Comparison of ENCODE assay signal across 16 cellular contexts in the genomic region with DNA sequence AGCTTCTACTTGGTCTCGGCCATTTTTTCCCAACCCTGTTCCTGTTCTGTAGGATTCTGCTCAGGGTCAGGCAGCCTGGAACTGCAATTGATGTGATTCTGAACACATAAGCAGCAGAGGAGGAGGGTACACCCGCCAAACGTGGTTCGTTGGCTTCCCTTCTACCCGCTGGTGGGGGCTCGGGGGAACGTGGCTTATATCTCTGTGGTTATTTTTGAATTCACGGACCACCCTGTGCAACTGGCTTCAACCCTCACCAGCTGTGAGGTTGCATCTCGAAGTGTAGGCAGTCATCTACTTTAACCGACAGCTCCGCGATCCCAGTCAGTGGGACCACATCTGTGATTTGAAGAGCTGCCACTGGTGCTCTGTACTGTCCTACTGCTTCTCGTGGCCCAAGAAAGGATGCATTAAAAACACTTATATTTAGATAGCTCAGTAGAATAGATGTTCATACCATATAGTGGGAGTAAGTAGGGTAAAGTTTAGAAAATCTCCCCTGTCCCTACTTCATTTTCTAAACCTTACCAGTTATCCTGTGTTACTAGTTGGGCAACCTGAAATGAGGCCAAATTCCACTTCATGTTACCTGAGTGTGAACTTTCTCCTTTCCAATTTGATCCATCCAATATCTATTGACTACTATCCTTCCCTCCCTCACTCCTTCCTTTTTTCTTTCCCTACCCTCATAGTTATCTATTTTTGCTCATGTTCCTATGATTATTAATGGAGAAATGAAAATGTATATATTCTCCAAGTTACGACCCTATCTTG.
DNase-seq lines count a peak whose midpoint lies in the region; ATAC-seq, FAIRE-seq and TF ChIP-seq lines count a peak whose summit lies in the region.
"Had no signal": no experiment of that assay in that cellular context is flagged by ENCODE, and none has a peak within 500 bp of the region (broad histone marks: within the 10 kb centered on the region; RNA-seq: fewer than 3 reads in every experiment).

No MANE protein-coding gene starts in this region.

- intact Hi-C loops in HepG2 (cut with micrococcal nuclease; ENCODE audit: unreplicated experiment) = loop anchor here (2.0 kb wide), 1 partner anchor 69 kb away; no protein-coding TSS in a partner anchor
- intact Hi-C loops in right lobe of liver (cut with DNase I) = loop anchor here in 1 of 2 donors (10.0 kb wide), 1 partner anchor 163 kb away; no protein-coding TSS in a partner anchor

- H3K79me2 ChIP-seq in HepG2 (ENCODE audit: insufficient read depth, low read length) = peaks cover 6% of the 10 kb centered on the region

- peak overlapping the region in 1 of 5 donors; percentile 20 for H3K4me3 Mint-ChIP-seq in immature natural killer cell

- POLR2A ChIA-PET in HepG2 (lab: Yijun Ruan, JAX) = interaction anchor here (1.3 to 3.9 kb wide), 7 partner anchors 13 to 165 kb away, joined by 3 to 41 read pairs (median 10); partner anchors contain the start of gene BCOR

- in situ Hi-C loops in HepG2 (cut with HindIII; ENCODE audit: extremely low pct_ligation_motif_present, low pct_unique_long_range_greater_than_20kb) = no loop called here
- in situ Hi-C loops in ACHN (cut with HindIII; ENCODE audit: low pct_ligation_motif_present, low pct_unique_long_range_greater_than_20kb, low sequenced_read_pairs) = no loop called here

- H3K4me2 ChIP-seq in HepG2 (ENCODE audit: low read depth, low read length) = no peak overlapping the region

- CTCF ChIA-PET in HepG2 (lab: Yijun Ruan, JAX; ENCODE audit: low intra/inter-chr PET ratio, low total read pairs) = no interaction called here

- TF ChIP-seq CTCF in HepG2 (CRISPR knock-in tag; IDR thresholded peaks at IDR 0.05) = no peak
- TF ChIP-seq CTCF in right lobe of liver (IDR thresholded peaks at IDR 0.05) = no peak
- no peak for TF ChIP-seq CTCF in tibial nerve (IDR thresholded peaks at IDR 0.05)

- peaks cover 10 to 34% (median 33%) of the 10 kb centered on the region in 3 donors for H3K27me3 Mint-ChIP-seq in immature natural killer cell (ENCODE audit: low read depth in 3 of 3)

- no peaks in the 10 kb centered on the region for H3K36me3 Mint-ChIP-seq in immature natural killer cell

- 75% methylated on average over 7 of the region's 14 CpGs for WGBS in HepG2 (ENCODE audit: low lambda C conversion rate)
- WGBS in right lobe of liver (ENCODE audit: insufficient coverage, low coverage, low lambda C conversion rate, missing lambda C conversion rate) = 50% methylated on average over 10 of the region's 14 CpGs
- 68 to 69% methylated on average over 8 to 14 of the region's 14 CpGs for WGBS in tibial nerve, 2 donors

- no TSS peak for BruUV-seq in HepG2 (replicated peaks; lab: Mats Ljungman, UMichigan)

- H3K36me3 ChIP-seq in HepG2 (replicated peaks in 1 of 2; ENCODE audit: control insufficient read depth in 1 of 2, insufficient read depth in 2 of 2, low read length in 2 of 2) (no peaks in the 10 kb centered on the region), right lobe of liver (no peaks in the 10 kb centered on the region), tibial nerve (no peaks in the 10 kb centered on the region)
- H3K36me3 ChIP-seq: Peyer's patch had no signal

- no peak for TF ChIP-seq POLR2A in HepG2 (IDR thresholded peaks at IDR 0.05; ENCODE audit: insufficient read depth in 1 of 2, low read depth in 2 of 2, low read length in 2 of 2)
- TF ChIP-seq POLR2A in right lobe of liver (IDR thresholded peaks at IDR 0.05) = no peak
- TF ChIP-seq POLR2A in tibial nerve (IDR thresholded peaks at IDR 0.05) = no peak

- no peak overlapping the region for H2AFZ ChIP-seq in HepG2 (ENCODE audit: low read length)

- H3K4me3 ChIP-seq in HepG2 (replicated peaks in 1 of 3; ENCODE audit: insufficient read depth in 1 of 3, low read depth in 2 of 3, low read length in 3 of 3) (no peak overlapping the region), right lobe of liver (no peak overlapping the region), tibial nerve (no peak overlapping the region)

- ATAC-seq in HepG2 = no peak
- ATAC-seq in right lobe of liver = no peak
- ATAC-seq in GM21786 (IDR thresholded peaks at IDR 0.05; ENCODE audit: unreplicated experiment) = no peak

- FAIRE-seq in HepG2 (lab: Jason Lieb, UNC) = no peak
- FAIRE-seq: G401.6 had no signal

- no peak for TF ChIP-seq RAD21 in HepG2 (CRISPR knock-in tag; IDR thresholded peaks at IDR 0.05)

- H3K9me3 Mint-ChIP-seq in immature natural killer cell = peaks cover 0 to 2% (median 0%) of the 10 kb centered on the region in 6 donors

- no peak overlapping the region for H3K27ac ChIP-seq in HepG2 (ENCODE audit: extremely low read length, insufficient read depth, low read length)
- H3K27ac ChIP-seq in right lobe of liver = peak overlapping the region in 1 of 3 donors; percentile 91
- peak overlapping the region in 3 of 4 donors; percentile 27 to 96 (median 28) for H3K27ac ChIP-seq in tibial nerve

- no peaks in the 10 kb centered on the region for H4K20me1 ChIP-seq in HepG2 (ENCODE audit: insufficient read depth, low read length)

- peaks cover 30% of the 10 kb centered on the region for H3K4me1 ChIP-seq in HepG2 (ENCODE audit: insufficient read depth, low read length)
- peaks cover 0 to 18% (median 8%) of the 10 kb centered on the region in 4 donors for H3K4me1 ChIP-seq in right lobe of liver
- H3K4me1 ChIP-seq in tibial nerve = peaks cover 0 to 17% (median 11%) of the 10 kb centered on the region in 4 donors

- peak overlapping the region; percentile 74 to 96 (median 92) for H3K27ac Mint-ChIP-seq in immature natural killer cell

- no peak overlapping the region for H3K9ac ChIP-seq in HepG2 (ENCODE audit: insufficient read depth, low read depth, low read length)

- TF ChIP-seq EP300 in HepG2 (IDR thresholded peaks at IDR 0.05; ENCODE audit: low read depth in 2 of 2, low read length in 2 of 2) = no peak
- no peak for TF ChIP-seq EP300 in HepG2 (CRISPR knock-in tag; IDR thresholded peaks at IDR 0.05; ENCODE audit: borderline replicate concordance)
- TF ChIP-seq EP300 in tibial nerve (IDR thresholded peaks at IDR 0.05) = no peak

- H3K9me3 ChIP-seq in HepG2 (ENCODE audit: low read length) (no peaks in the 10 kb centered on the region), right lobe of liver (no peaks in the 10 kb centered on the region), tibial nerve (no peaks in the 10 kb centered on the region)
- H3K9me3 ChIP-seq: Peyer's patch had no signal

- no peak for DNase-seq in HepG2 (ENCODE audit: low spot score)
- DNase-seq in right lobe of liver = no peak
- DNase-seq in NAMALWA (ENCODE audit: low spot score) = peak; percentile 58
- DNase-seq in immature natural killer cell = no peak
- DNase-seq in tibial nerve (ENCODE audit: low spot score in 2 of 2) = no peak
- no peak for DNase-seq in ACHN
- DNase-seq in RPMI8226 = no peak
- DNase-seq: activated CD4-positive, alpha-beta T cell treated with anti-CD3 and anti-CD28 coated beads, Interleukin-2, amount 50 U/mL, for 1 hour; activated naive CD4-positive, alpha-beta T cell treated with anti-CD3 and anti-CD28 coated beads, Interleukin-2, amount 50 U/mL, for 16 hours; central memory CD4-positive, alpha-beta T cell; NCI-H146; NCI-H510A; Peyer's patch; stimulated activated CD4-positive, alpha-beta T cell treated with anti-CD3 and anti-CD28 coated beads, Interleukin-2, amount 100 ng/mL, for 24 hours had no signal

- H3K4me1 Mint-ChIP-seq in immature natural killer cell = peaks cover 25% of the 10 kb centered on the region in 2 donors

- H3K27me3 ChIP-seq in HepG2 (ENCODE audit: control insufficient read depth in 1 of 2, insufficient read depth in 2 of 2, low read length in 2 of 2) (no peaks in the 10 kb centered on the region), right lobe of liver (no peaks in the 10 kb centered on the region), tibial nerve (peaks cover 0 to 10% of the 10 kb centered on the region in 2 donors)
- H3K27me3 ChIP-seq: Peyer's patch had no signal

TF ChIP-seq in HepG2, 621 proteins besides CTCF, POLR2A, EP300 and RAD21:
- TF ChIP-seq NCOA2 (CRISPR knock-in tag; IDR thresholded peaks at IDR 0.05) (no peak), ZBTB38 (CRISPR knock-in tag; IDR thresholded peaks at IDR 0.05) (0 out of 2 replicates have a peak, but pooled peaks have one; percentile 17)
